ENCODE assay signal across 9 cellular contexts in genomic region chr17:15943971-15944719, GRCh38. TPM values are rescaled to one million over a fixed set of nuclear protein-coding genes. Genes with fewer than 3 reads are reported as not detected.
DNase-seq lines count a peak whose midpoint lies in the region; ATAC-seq and TF ChIP-seq lines count a peak whose summit lies in the region.
"Had no signal": no experiment of that assay in that cellular context is flagged by ENCODE, and none has a peak within 500 bp of the region (broad histone marks: within the 10 kb centered on the region; RNA-seq: fewer than 3 reads in every experiment).

No MANE protein-coding gene starts in this region.

- no peaks in the 10 kb centered on the region for H3K27me3 ChIP-seq in right atrium auricular region
- no peaks in the 10 kb centered on the region for H3K27me3 ChIP-seq in breast epithelium
- H3K27me3 ChIP-seq in mononuclear cell (ENCODE audit: insufficient read depth, low read length), result no peaks in the 10 kb centered on the region
- no peaks in the 10 kb centered on the region for H3K27me3 ChIP-seq in vagina

- no peak for TF ChIP-seq POLR2A in breast epithelium (IDR thresholded peaks at IDR 0.05)
- no peak for TF ChIP-seq POLR2A in vagina (IDR thresholded peaks at IDR 0.05)

- DNase-seq in right atrium auricular region (ENCODE audit: low spot score) (no peak), left ventricle myocardium superior (no peak), breast epithelium (ENCODE audit: low spot score in 2 of 2) (no peak), vagina (ENCODE audit: extremely low spot score in 2 of 2) (no peak), A172 (ENCODE audit: low spot score) (no peak), substantia nigra (lab: John Stamatoyannopoulos, UW) (no peak)
- DNase-seq: NCI-H2029 had no signal

- intact Hi-C loops in left ventricle myocardium superior (cut with micrococcal nuclease), result no loop called here
- intact Hi-C loops in breast epithelium (cut with DNase I; ENCODE audit: low total_unique reads), result loop anchor here (2.0 kb wide), 1 partner anchor 39 kb away; no protein-coding TSS in a partner anchor
- intact Hi-C loops in vagina (cut with DNase I), result no loop called here

- peak overlapping the region in 1 of 2 donors; percentile 27 for H3K27ac ChIP-seq in right atrium auricular region
- no peak overlapping the region for H3K27ac ChIP-seq in breast epithelium
- H3K27ac ChIP-seq in vagina, result peak overlapping the region; percentile 68
- no peak overlapping the region for H3K27ac ChIP-seq in substantia nigra (ENCODE audit: low read depth, low read length, poor library complexity, severe bottlenecking)

- peaks cover 0 to 30% of the 10 kb centered on the region in 2 donors for H3K4me1 ChIP-seq in right atrium auricular region
- H3K4me1 ChIP-seq in breast epithelium, result no peaks in the 10 kb centered on the region
- peaks cover 54% of the 10 kb centered on the region for H3K4me1 ChIP-seq in mononuclear cell (ENCODE audit: insufficient read depth, low read length)
- H3K4me1 ChIP-seq in vagina, result peaks cover 21% of the 10 kb centered on the region

- no peak for ATAC-seq in left ventricle myocardium superior
- no peak for ATAC-seq in GM21390 (IDR thresholded peaks at IDR 0.05; ENCODE audit: unreplicated experiment)

- H3K4me3 ChIP-seq in right atrium auricular region (peak overlapping the region; percentile 51 to 66), breast epithelium (peak overlapping the region; percentile 54 to 77 (median 57)), mononuclear cell (ENCODE audit: low read length) (peak overlapping the region; percentile 38), vagina (peak overlapping the region; percentile 57 to 74)

- no peak for TF ChIP-seq CTCF in right atrium auricular region (IDR thresholded peaks at IDR 0.05)
- no peak for TF ChIP-seq CTCF in breast epithelium (IDR thresholded peaks at IDR 0.05)
- TF ChIP-seq CTCF in vagina (IDR thresholded peaks at IDR 0.05), result no peak

- H3K36me3 ChIP-seq in right atrium auricular region (no peaks in the 10 kb centered on the region), breast epithelium (no peaks in the 10 kb centered on the region), vagina (no peaks in the 10 kb centered on the region)

- H3K9me3 ChIP-seq in right atrium auricular region (no peaks in the 10 kb centered on the region), breast epithelium (no peaks in the 10 kb centered on the region), mononuclear cell (ENCODE audit: low read depth, low read length) (no peaks in the 10 kb centered on the region), vagina (no peaks in the 10 kb centered on the region)

RNA-seq across cellular contexts. Expression of gene ADORA2B, which starts 0.8 kb away (rescaled TPM):
- total RNA-seq in right atrium auricular region, result 1 to 10 TPM in 1 of 2 donors, under 1 TPM in 1; 0.59 to 1.0 TPM
- total RNA-seq in left ventricle myocardium superior, result 0.57 TPM
- 1 to 10 TPM in 2 of 3 donors, under 1 TPM in 1; 0.48 to 5.6 (median 4.9) TPM for total RNA-seq in breast epithelium
- 2.2 TPM for total RNA-seq in mononuclear cell
- 33.4 TPM for total RNA-seq in vagina
- 32.1 and 37.2 TPM in 2 replicates for total RNA-seq in A172 (2014; rRNA removed; shearing (Covaris generic))

RNA-seq across cellular contexts. Expression of gene ZSWIM7, which starts 55.4 kb away (rescaled TPM):
- total RNA-seq in right atrium auricular region (10 to 100 TPM; 14.5 to 20.9 TPM), left ventricle myocardium superior (19.5 TPM), breast epithelium (10 to 100 TPM; 19.7 to 20.9 (median 20.3) TPM), mononuclear cell (15.0 TPM), vagina (18.9 TPM)
- 33.6 and 42.1 TPM in 2 replicates for total RNA-seq in A172 (2014; rRNA removed; shearing (Covaris generic))

RNA-seq across cellular contexts. Expression of gene TTC19, which starts 55.5 kb away (rescaled TPM):
- total RNA-seq in right atrium auricular region (10 to 100 TPM; 39.1 to 47.1 TPM), left ventricle myocardium superior (25.1 TPM), breast epithelium (100 to 1,000 TPM in 2 of 3 donors, 10 to 100 TPM in 1; 46.4 to 111 (median 105) TPM), mononuclear cell (47.1 TPM), vagina (99.7 TPM)
- 65.0 and 74.9 TPM in 2 replicates for total RNA-seq in A172 (2014; rRNA removed; shearing (Covaris generic))
